Comparison of ENCODE assay signal across 8 cellular contexts in genomic region chr1:26692211-26692792, GRCh38. TPM values are rescaled to one million over a fixed set of nuclear protein-coding genes. Genes with fewer than 3 reads are reported as not detected.
A peak's percentile ranks its signal among the peaks of the same experiment; 100 is the strongest.
DNase-seq lines count a peak whose midpoint lies in the region; ATAC-seq lines count a peak whose summit lies in the region.

No MANE protein-coding gene starts in this region.

- intact Hi-C loops in activated CD4-positive, alpha-beta T cell treated with anti-CD3 and anti-CD28 coated beads, Interleukin-2, amount 10 ng/mL, durations not matched to agents 24 days and 14 days (cut with micrococcal nuclease), result loop anchor here (2.0 to 5.0 kb wide), 5 partner anchors 52 to 190 kb away; no protein-coding TSS in a partner anchor

- H3K36me3 Mint-ChIP-seq in activated CD4-positive, alpha-beta T cell treated with anti-CD3 and anti-CD28 coated beads, Interleukin-2, amount 10 ng/mL, durations not matched to agents 24 days and 14 days (ENCODE audit: low read depth), result no peaks in the 10 kb centered on the region

- ATAC-seq in HG03135 (IDR thresholded peaks at IDR 0.05; ENCODE audit: unreplicated experiment) (peak; percentile 37), HG02970 (IDR thresholded peaks at IDR 0.05; ENCODE audit: low FRiP score, unreplicated experiment) (no peak)

- no peaks in the 10 kb centered on the region for H3K27me3 ChIP-seq in layer of hippocampus (ENCODE audit: control insufficient read depth, insufficient read depth, low read length)

- H3K27ac ChIP-seq in layer of hippocampus (ENCODE audit: low read depth, low read length), result peak overlapping the region; percentile 89

- H3K4me3 Mint-ChIP-seq in activated CD4-positive, alpha-beta T cell treated with anti-CD3 and anti-CD28 coated beads, Interleukin-2, amount 10 ng/mL, durations not matched to agents 24 days and 14 days, result peak overlapping the region; percentile 94

- H3K27me3 Mint-ChIP-seq in activated CD4-positive, alpha-beta T cell treated with anti-CD3 and anti-CD28 coated beads, Interleukin-2, amount 10 ng/mL, durations not matched to agents 24 days and 14 days, result no peaks in the 10 kb centered on the region

- DNase-seq in ELF-1 (ENCODE audit: low read depth, low spot score) (peak; percentile 96), NCI-H524 (lab: John Stamatoyannopoulos, UW) (peak; percentile 89 to 96), cortex of kidney (lab: John Stamatoyannopoulos, UW) (peak; percentile 43)
- DNase-seq in activated CD4-positive, alpha-beta T cell treated with anti-CD3 and anti-CD28 coated beads, Interleukin-2, amount 10 ng/mL, durations not matched to agents 24 days and 14 days, result peak; percentile 94
- peak; percentile 34 to 56 for DNase-seq in stimulated activated CD4-positive, alpha-beta T cell treated with anti-CD3 and anti-CD28 coated beads, Interleukin-1b, Interleukin-23, amount 100 ng/mL, for 1 hour (ENCODE audit: low read depth in 2 of 2)

- peak overlapping the region; percentile 99 for H3K27ac Mint-ChIP-seq in activated CD4-positive, alpha-beta T cell treated with anti-CD3 and anti-CD28 coated beads, Interleukin-2, amount 10 ng/mL, durations not matched to agents 24 days and 14 days

- no peaks in the 10 kb centered on the region for H3K9me3 Mint-ChIP-seq in activated CD4-positive, alpha-beta T cell treated with anti-CD3 and anti-CD28 coated beads, Interleukin-2, amount 10 ng/mL, durations not matched to agents 24 days and 14 days

- peaks cover 35% of the 10 kb centered on the region for H3K4me1 Mint-ChIP-seq in activated CD4-positive, alpha-beta T cell treated with anti-CD3 and anti-CD28 coated beads, Interleukin-2, amount 10 ng/mL, durations not matched to agents 24 days and 14 days

RNA-seq across cellular contexts. Expression of gene ARID1A, which starts 3.5 kb away (rescaled TPM):
- 111 and 117 TPM in 2 replicates for total RNA-seq in activated CD4-positive, alpha-beta T cell treated with anti-CD3 and anti-CD28 coated beads, Interleukin-2, amount 10 ng/mL, durations not matched to agents 24 days and 14 days

Comparison
In these comparisons a context has a peak if more than half of its experiments do, and no peak if none do; other contexts are left out.
1. DNase-seq: peak in every context shown above with its lines; median percentile 96 in ELF-1; 94 in activated CD4-positive, alpha-beta T cell treated with anti-CD3 and anti-CD28 coated beads, Interleukin-2, amount 10 ng/mL, durations not matched to agents 24 days and 14 days; 92 in NCI-H524; 45 in stimulated activated CD4-positive, alpha-beta T cell treated with anti-CD3 and anti-CD28 coated beads, Interleukin-1b, Interleukin-23, amount 100 ng/mL, for 1 hour; 43 in cortex of kidney.